Comparison of ENCODE assay signal across 2 cellular contexts in the genomic region with DNA sequence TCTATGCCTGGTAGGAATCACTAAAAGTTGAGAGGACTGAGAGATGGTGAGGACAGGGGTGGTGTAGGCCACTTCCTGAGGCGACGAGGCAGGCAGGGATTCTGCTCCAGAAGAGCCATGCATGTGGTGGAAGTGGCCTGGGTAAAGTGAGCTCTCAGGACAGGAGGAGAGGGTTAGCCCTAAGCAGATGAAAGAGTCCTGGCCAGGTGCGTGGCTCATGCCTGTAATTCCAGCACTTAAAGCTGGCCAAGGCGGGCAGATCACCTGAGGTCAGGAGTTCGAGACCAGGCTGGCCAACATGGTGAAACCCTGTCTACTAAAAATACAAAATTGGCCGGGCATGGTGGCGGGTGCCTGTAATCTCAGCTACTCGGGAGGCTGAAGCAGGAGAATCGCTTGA.
TF ChIP-seq lines count a peak whose summit lies in the region.

No MANE protein-coding gene starts in this region.

TF ChIP-seq in HEK293, 187 proteins besides CTCF, POLR2A, EP300 and RAD21 (continued from another document):
- TF ChIP-seq, protein P1, sequence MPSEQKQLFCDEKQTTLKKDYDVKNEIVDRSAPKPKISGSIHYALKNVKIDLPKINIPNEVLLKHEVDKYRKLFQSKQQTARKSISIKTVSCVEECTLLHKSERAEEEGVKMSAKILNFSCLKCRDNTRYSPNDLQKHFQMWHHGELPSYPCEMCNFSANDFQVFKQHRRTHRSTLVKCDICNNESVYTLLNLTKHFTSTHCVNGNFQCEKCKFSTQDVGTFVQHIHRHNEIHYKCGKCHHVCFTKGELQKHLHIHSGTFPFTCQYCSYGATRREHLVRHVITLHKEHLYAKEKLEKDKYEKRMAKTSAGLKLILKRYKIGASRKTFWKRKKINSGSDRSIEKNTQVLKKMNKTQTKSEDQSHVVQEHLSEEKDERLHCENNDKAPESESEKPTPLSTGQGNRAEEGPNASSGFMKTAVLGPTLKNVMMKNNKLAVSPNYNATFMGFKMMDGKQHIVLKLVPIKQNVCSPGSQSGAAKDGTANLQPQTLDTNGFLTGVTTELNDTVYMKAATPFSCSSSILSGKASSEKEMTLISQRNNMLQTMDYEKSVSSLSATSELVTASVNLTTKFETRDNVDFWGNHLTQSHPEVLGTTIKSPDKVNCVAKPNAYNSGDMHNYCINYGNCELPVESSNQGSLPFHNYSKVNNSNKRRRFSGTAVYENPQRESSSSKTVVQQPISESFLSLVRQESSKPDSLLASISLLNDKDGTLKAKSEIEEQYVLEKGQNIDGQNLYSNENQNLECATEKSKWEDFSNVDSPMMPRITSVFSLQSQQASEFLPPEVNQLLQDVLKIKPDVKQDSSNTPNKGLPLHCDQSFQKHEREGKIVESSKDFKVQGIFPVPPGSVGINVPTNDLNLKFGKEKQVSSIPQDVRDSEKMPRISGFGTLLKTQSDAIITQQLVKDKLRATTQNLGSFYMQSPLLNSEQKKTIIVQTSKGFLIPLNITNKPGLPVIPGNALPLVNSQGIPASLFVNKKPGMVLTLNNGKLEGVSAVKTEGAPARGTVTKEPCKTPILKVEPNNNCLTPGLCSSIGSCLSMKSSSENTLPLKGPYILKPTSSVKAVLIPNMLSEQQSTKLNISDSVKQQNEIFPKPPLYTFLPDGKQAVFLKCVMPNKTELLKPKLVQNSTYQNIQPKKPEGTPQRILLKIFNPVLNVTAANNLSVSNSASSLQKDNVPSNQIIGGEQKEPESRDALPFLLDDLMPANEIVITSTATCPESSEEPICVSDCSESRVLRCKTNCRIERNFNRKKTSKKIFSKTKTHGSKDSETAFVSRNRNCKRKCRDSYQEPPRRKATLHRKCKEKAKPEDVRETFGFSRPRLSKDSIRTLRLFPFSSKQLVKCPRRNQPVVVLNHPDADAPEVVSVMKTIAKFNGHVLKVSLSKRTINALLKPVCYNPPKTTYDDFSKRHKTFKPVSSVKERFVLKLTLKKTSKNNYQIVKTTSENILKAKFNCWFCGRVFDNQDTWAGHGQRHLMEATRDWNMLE (tag by site-specific recombination; conservative IDR thresholded peaks at IDR 0.05; ENCODE audit: low read depth) = no peak
- TF ChIP-seq ZNF654 (tag by site-specific recombination; IDR thresholded peaks at IDR 0.05; ENCODE audit: low read depth) = no peak
- TF ChIP-seq ZNF10 (tag by site-specific recombination; IDR thresholded peaks at IDR 0.05) = 0 out of 2 replicates have a peak, but pooled peaks have one; percentile 21
- no peak for TF ChIP-seq ZNF18 (tag by site-specific recombination; IDR thresholded peaks at IDR 0.05)
- TF ChIP-seq ZSCAN16 (tag by site-specific recombination; IDR thresholded peaks at IDR 0.05) = no peak
- no peak for TF ChIP-seq ZNF140 (tag by site-specific recombination; IDR thresholded peaks at IDR 0.05)

TF ChIP-seq in K562, 482 proteins besides CTCF, POLR2A, EP300 and RAD21 (continued from another document):
- TF ChIP-seq POLR2G (IDR thresholded peaks at IDR 0.05; ENCODE audit: low read depth, low read length) (peak; percentile 55), DIDO1 (tag; IDR thresholded peaks at IDR 0.05; ENCODE audit: low read depth) (no peak), SRSF1 (IDR thresholded peaks at IDR 0.05; ENCODE audit: low read depth, low read length) (no peak), HDAC6 (IDR thresholded peaks at IDR 0.05; ENCODE audit: low read depth, low read length) (no peak), RHOXF2B (CRISPR knock-in tag; conservative IDR thresholded peaks at IDR 0.05) (no peak), ZNF354B (CRISPR knock-in tag; IDR thresholded peaks at IDR 0.05) (no peak), ZNF347 (CRISPR knock-in tag; IDR thresholded peaks at IDR 0.05; ENCODE audit: low read depth) (no peak), ZNF41 (CRISPR knock-in tag; conservative IDR thresholded peaks at IDR 0.05) (no peak)
- TF ChIP-seq, protein P2, sequence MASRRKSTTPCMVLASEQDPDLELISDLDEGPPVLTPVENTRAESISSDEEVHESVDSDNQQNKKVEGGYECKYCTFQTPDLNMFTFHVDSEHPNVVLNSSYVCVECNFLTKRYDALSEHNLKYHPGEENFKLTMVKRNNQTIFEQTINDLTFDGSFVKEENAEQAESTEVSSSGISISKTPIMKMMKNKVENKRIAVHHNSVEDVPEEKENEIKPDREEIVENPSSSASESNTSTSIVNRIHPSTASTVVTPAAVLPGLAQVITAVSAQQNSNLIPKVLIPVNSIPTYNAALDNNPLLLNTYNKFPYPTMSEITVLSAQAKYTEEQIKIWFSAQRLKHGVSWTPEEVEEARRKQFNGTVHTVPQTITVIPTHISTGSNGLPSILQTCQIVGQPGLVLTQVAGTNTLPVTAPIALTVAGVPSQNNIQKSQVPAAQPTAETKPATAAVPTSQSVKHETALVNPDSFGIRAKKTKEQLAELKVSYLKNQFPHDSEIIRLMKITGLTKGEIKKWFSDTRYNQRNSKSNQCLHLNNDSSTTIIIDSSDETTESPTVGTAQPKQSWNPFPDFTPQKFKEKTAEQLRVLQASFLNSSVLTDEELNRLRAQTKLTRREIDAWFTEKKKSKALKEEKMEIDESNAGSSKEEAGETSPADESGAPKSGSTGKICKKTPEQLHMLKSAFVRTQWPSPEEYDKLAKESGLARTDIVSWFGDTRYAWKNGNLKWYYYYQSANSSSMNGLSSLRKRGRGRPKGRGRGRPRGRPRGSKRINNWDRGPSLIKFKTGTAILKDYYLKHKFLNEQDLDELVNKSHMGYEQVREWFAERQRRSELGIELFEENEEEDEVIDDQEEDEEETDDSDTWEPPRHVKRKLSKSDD (conservative IDR thresholded peaks at IDR 0.05; ENCODE audit: low read length) = no peak
